36 cellular contexts compared by ENCODE assay signal in genomic region chr11:78613053-78613813, GRCh38.
"Had no signal": no experiment of that assay in that cellular context is flagged by ENCODE, and none has a peak within 500 bp of the region (broad histone marks: within the 10 kb centered on the region; RNA-seq: fewer than 3 reads in every experiment).

No MANE protein-coding gene starts in this region.

- FAIRE-seq: astrocyte, TTC549 had no signal

- H3K4me3 Mint-ChIP-seq: activated B cell treated with CpG ODN at 0.5 μM for 24 hours; activated CD4-positive, alpha-beta memory T cell treated with anti-CD3 and anti-CD28 coated beads for 36 hours; activated CD4-positive, alpha-beta T cell treated with anti-CD3 and anti-CD28 coated beads, Interleukin-2, amount 10 ng/mL, durations not matched to agents 24 days and 14 days; activated CD8-positive, alpha-beta T cell treated with anti-CD3 and anti-CD28 coated beads for 36 hours; activated naive CD4-positive, alpha-beta T cell treated with anti-CD3 and anti-CD28 coated beads for 36 hours; activated naive CD8-positive, alpha-beta T cell treated with anti-CD3 and anti-CD28 coated beads for 36 hours; activated T-cell treated with anti-CD3 and anti-CD28 coated beads, Interleukin-2, amount 50 U/mL, for 4 hours; activated T-cell treated with anti-CD3 and anti-CD28 coated beads, Interleukin-2, amount 50 U/mL, for 72 hours; activated T-helper 1 cell treated with anti-CD3 and anti-CD28 coated beads, Interleukin-12 subunit alpha, Interleukin-12 subunit beta, Interleukin-2, Interleukin-4 antibody, amounts not matched to agents 30 ng/mL and 10 ng/mL and 1 ng/mL, durations not matched to agents 14 hours and 24 hours and 36 hours; activated T-helper 17 cell treated with anti-CD3 and anti-CD28 coated beads, Interleukin-2, amount 50 U/mL, for 72 hours; T-helper 1 cell treated with Interleukin-12 subunit alpha and Interleukin-12 subunit beta and Interleukin-4 antibody, amounts not matched to agents 30 μg/mL and 1 μg/mL, for 36 hours; T-helper 2 cell treated with Interferon-gamma antibody and Interleukin-4, amounts not matched to agents 5 μg/mL and 100 μg/mL, for 36 hours had no signal

- ATAC-seq: activated CD8-positive, alpha-beta T cell treated with anti-CD3 and anti-CD28 coated beads for 36 hours; activated naive CD4-positive, alpha-beta T cell treated with anti-CD3 and anti-CD28 coated beads, Interleukin-2, amount 50 U/mL, for 72 hours; activated T-cell treated with anti-CD3 and anti-CD28 coated beads, Interleukin-2, amount 50 U/mL, for 4 hours; activated T-cell treated with anti-CD3 and anti-CD28 coated beads, Interleukin-2, amount 50 U/mL, for 72 hours; activated T-helper 17 cell treated with anti-CD3 and anti-CD28 coated beads, Interleukin-2, amount 50 U/mL, for 72 hours; body of pancreas had no signal

- H3K36me3 Mint-ChIP-seq: activated CD4-positive, alpha-beta memory T cell treated with anti-CD3 and anti-CD28 coated beads for 36 hours; activated naive CD4-positive, alpha-beta T cell treated with anti-CD3 and anti-CD28 coated beads, Interleukin-2, amount 50 U/mL, for 72 hours; activated naive CD8-positive, alpha-beta T cell treated with anti-CD3 and anti-CD28 coated beads for 36 hours had no signal

- H3K27me3 Mint-ChIP-seq: activated CD4-positive, alpha-beta memory T cell treated with anti-CD3 and anti-CD28 coated beads for 36 hours had no signal

- H3K27ac Mint-ChIP-seq: activated B cell treated with CpG ODN at 0.5 μM for 24 hours; activated CD4-positive, alpha-beta memory T cell treated with anti-CD3 and anti-CD28 coated beads for 36 hours; activated CD4-positive, alpha-beta T cell treated with anti-CD3 and anti-CD28 coated beads, Interleukin-2, amount 10 ng/mL, durations not matched to agents 24 days and 14 days; activated CD8-positive, alpha-beta T cell treated with anti-CD3 and anti-CD28 coated beads for 36 hours; activated naive CD4-positive, alpha-beta T cell treated with anti-CD3 and anti-CD28 coated beads for 36 hours; activated naive CD4-positive, alpha-beta T cell treated with anti-CD3 and anti-CD28 coated beads, Interleukin-2, amount 50 U/mL, for 72 hours; activated naive CD8-positive, alpha-beta T cell treated with anti-CD3 and anti-CD28 coated beads for 36 hours; activated T-cell treated with anti-CD3 and anti-CD28 coated beads, Interleukin-2, amount 50 U/mL, for 72 hours; activated T-helper 1 cell treated with anti-CD3 and anti-CD28 coated beads, Interleukin-12 subunit alpha, Interleukin-12 subunit beta, Interleukin-2, Interleukin-4 antibody, amounts not matched to agents 30 ng/mL and 10 ng/mL and 1 ng/mL, durations not matched to agents 14 hours and 24 hours and 36 hours; activated T-helper 17 cell treated with anti-CD3 and anti-CD28 coated beads, Interleukin-2, amount 50 U/mL, for 72 hours; T-helper 1 cell treated with Interleukin-12 subunit alpha and Interleukin-12 subunit beta and Interleukin-4 antibody, amounts not matched to agents 30 μg/mL and 1 μg/mL, for 36 hours; T-helper 2 cell treated with Interferon-gamma antibody and Interleukin-4, amounts not matched to agents 5 μg/mL and 100 μg/mL, for 36 hours had no signal

- H3K36me3 ChIP-seq: adrenal gland, brain microvascular endothelial cell, breast epithelium had no signal

- H3K27ac ChIP-seq: adrenal gland, body of pancreas, brain microvascular endothelial cell, breast epithelium, VCaP had no signal

- H3K4me1 ChIP-seq: adrenal gland, body of pancreas, breast epithelium had no signal

- H3K9me3 Mint-ChIP-seq: activated B cell treated with CpG ODN at 0.5 μM for 24 hours; activated CD4-positive, alpha-beta memory T cell treated with anti-CD3 and anti-CD28 coated beads for 36 hours; activated CD8-positive, alpha-beta T cell treated with anti-CD3 and anti-CD28 coated beads for 36 hours; activated naive CD8-positive, alpha-beta T cell treated with anti-CD3 and anti-CD28 coated beads for 36 hours; activated T-cell treated with anti-CD3 and anti-CD28 coated beads, Interleukin-2, amount 50 U/mL, for 4 hours; activated T-helper 1 cell treated with anti-CD3 and anti-CD28 coated beads, Interleukin-12 subunit alpha, Interleukin-12 subunit beta, Interleukin-2, Interleukin-4 antibody, amounts not matched to agents 30 ng/mL and 10 ng/mL and 1 ng/mL, durations not matched to agents 14 hours and 24 hours and 36 hours; T-helper 1 cell treated with Interleukin-12 subunit alpha and Interleukin-12 subunit beta and Interleukin-4 antibody, amounts not matched to agents 30 μg/mL and 1 μg/mL, for 36 hours had no signal

- H3K27me3 ChIP-seq: adrenal gland, body of pancreas, brain microvascular endothelial cell, breast epithelium had no signal

- H3K4me1 Mint-ChIP-seq: activated B cell treated with CpG ODN at 0.5 μM for 24 hours; activated CD4-positive, alpha-beta T cell treated with anti-CD3 and anti-CD28 coated beads, Interleukin-2, amount 10 ng/mL, durations not matched to agents 24 days and 14 days; activated naive CD8-positive, alpha-beta T cell treated with anti-CD3 and anti-CD28 coated beads for 36 hours; activated T-helper 17 cell treated with anti-CD3 and anti-CD28 coated beads, Interleukin-2, amount 50 U/mL, for 72 hours had no signal

- DNase-seq: activated B cell treated with CpG ODN at 0.5 μM for 24 hours; activated CD4-positive, alpha-beta memory T cell treated with anti-CD3 and anti-CD28 coated beads for 36 hours; activated CD4-positive, alpha-beta T cell treated with anti-CD3 and anti-CD28 coated beads for 4 hours; activated CD4-positive, alpha-beta T cell treated with anti-CD3 and anti-CD28 coated beads, Interleukin-2, amount 10 ng/mL, durations not matched to agents 24 days and 14 days; activated CD4-positive, alpha-beta T cell treated with anti-CD3 and anti-CD28 coated beads, Interleukin-2, amount 50 U/mL, for 1 hour; activated CD4-positive, alpha-beta T cell treated with anti-CD3 and anti-CD28 coated beads, Interleukin-2, amount 50 U/mL, for 4 hours; activated CD4-positive, CD25-positive, alpha-beta regulatory T cell treated with anti-CD3 and anti-CD28 coated beads, Interleukin-2, amount 50 U/mL, for 72 hours; activated CD8-positive, alpha-beta memory T cell treated with anti-CD3 and anti-CD28 coated beads, Interleukin-2, amount 50 U/mL, for 4 hours; activated CD8-positive, alpha-beta T cell treated with anti-CD3 and anti-CD28 coated beads for 36 hours; activated effector memory CD4-positive, alpha-beta T cell treated with anti-CD3 and anti-CD28 coated beads, Interleukin-2, amount 50 U/mL, for 16 hours; activated gamma-delta T cell treated with Interleukin-2 at 50 U/mL for 16 hours; activated naive CD4-positive, alpha-beta T cell; activated naive CD4-positive, alpha-beta T cell treated with anti-CD3 and anti-CD28 coated beads for 36 hours; activated naive CD4-positive, alpha-beta T cell treated with anti-CD3 and anti-CD28 coated beads, Interleukin-2, amount 50 U/mL, for 16 hours; activated naive CD8-positive, alpha-beta T cell treated with anti-CD3 and anti-CD28 coated beads for 36 hours; activated T-cell treated with anti-CD3 and anti-CD28 coated beads for 4 hours; activated T-cell treated with anti-CD3 and anti-CD28 coated beads, Interleukin-2, amount 50 U/mL, for 1 hour; activated T-cell treated with anti-CD3 and anti-CD28 coated beads, Interleukin-2, amount 50 U/mL, for 4 hours; activated T-cell treated with anti-CD3 and anti-CD28 coated beads, Interleukin-2, amount 50 U/mL, for 72 hours; adrenal gland; amniotic stem cell; aorta; body of pancreas; brain microvascular endothelial cell; central memory CD4-positive, alpha-beta T cell; T-helper 2 cell; T-helper 9 cell had no signal

- H3K4me3 ChIP-seq: adrenal gland, body of pancreas, breast epithelium had no signal
